20 cellular contexts compared by ENCODE assay signal in the genomic region with DNA sequence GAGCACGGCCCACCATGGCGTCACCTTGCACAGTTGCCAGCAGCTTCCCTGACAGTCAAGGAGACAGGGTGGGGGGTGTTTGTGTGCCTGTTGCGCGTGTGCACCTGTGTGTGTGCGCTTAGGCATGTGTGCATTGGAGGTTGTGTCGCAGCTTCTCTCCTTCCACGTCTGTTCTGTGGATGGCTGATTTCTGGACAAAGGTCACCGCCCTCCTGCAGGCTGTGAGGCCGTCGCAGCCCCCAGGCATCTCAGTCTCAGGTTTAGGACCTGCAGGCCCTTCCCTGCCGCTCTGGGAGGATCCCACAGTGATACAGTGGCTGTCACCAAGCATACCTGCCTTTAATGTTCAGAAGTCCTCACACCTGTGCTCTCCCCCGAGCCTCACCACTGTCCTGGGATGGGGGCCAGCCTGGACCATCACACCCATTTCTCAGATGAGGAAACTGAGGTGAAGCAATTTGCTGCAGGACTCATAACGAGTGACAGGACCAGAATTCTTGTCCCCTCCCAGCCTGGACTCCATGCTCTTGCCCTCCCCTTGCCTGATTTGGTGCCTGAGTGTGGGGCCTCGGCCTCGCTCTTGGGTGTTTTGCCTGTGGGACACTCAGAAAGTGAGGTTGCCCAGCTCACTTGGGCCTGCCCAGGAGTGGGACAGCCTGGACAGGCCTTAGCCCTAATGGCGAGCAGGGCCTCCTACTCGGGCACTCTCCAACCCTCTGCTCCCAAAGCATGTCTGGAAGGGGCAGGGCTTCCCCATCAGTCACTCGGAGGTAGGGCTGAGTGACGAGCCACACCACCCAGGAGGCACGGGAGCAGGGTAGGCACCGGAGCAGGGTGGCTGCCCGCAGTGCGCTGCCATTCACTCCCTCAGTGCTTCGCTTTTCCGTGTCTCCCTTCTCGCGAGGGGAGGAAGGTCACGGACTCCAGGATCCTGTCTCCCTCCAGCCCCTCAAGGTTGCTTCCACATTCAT.
"Had no signal": no experiment of that assay in that cellular context is flagged by ENCODE, and none has a peak within 500 bp of the region (broad histone marks: within the 10 kb centered on the region; RNA-seq: fewer than 3 reads in every experiment).

No MANE protein-coding gene starts in this region.

- H3K27ac Mint-ChIP-seq: activated CD4-positive, alpha-beta T cell treated with anti-CD3 and anti-CD28 coated beads for 36 hours; activated CD8-positive, alpha-beta memory T cell treated with anti-CD3 and anti-CD28 coated beads, Interleukin-2, amount 10 ng/mL, durations not matched to agents 7 days and 5 days; activated naive CD8-positive, alpha-beta T cell treated with anti-CD3 and anti-CD28 coated beads for 36 hours; stimulated activated naive CD8-positive, alpha-beta T cell treated with anti-CD3 and anti-CD28 coated beads, Interleukin-15, Interleukin-2, amounts not matched to agents 100 ng/mL and 50 ng/mL, for 24 hours; T-helper 2 cell treated with Interferon-gamma antibody and Interleukin-4, amounts not matched to agents 5 μg/mL and 100 μg/mL, for 36 hours had no signal

- H3K4me1 Mint-ChIP-seq: activated CD8-positive, alpha-beta memory T cell treated with anti-CD3 and anti-CD28 coated beads, Interleukin-2, amount 10 ng/mL, durations not matched to agents 7 days and 5 days had no signal

- H3K27me3 Mint-ChIP-seq: activated CD4-positive, alpha-beta T cell treated with anti-CD3 and anti-CD28 coated beads for 36 hours; activated CD8-positive, alpha-beta memory T cell treated with anti-CD3 and anti-CD28 coated beads, Interleukin-2, amount 10 ng/mL, durations not matched to agents 7 days and 5 days; activated naive CD8-positive, alpha-beta T cell treated with anti-CD3 and anti-CD28 coated beads for 36 hours; naive thymus-derived CD4-positive, alpha-beta T cell; stimulated activated naive CD8-positive, alpha-beta T cell treated with anti-CD3 and anti-CD28 coated beads, Interleukin-15, Interleukin-2, amounts not matched to agents 100 ng/mL and 50 ng/mL, for 24 hours had no signal

- H3K27me3 ChIP-seq: dorsolateral prefrontal cortex, left lung, neutrophil, pancreas, tibial nerve had no signal

- H3K9me3 Mint-ChIP-seq: activated naive CD8-positive, alpha-beta T cell treated with anti-CD3 and anti-CD28 coated beads for 36 hours; stimulated activated naive CD8-positive, alpha-beta T cell treated with anti-CD3 and anti-CD28 coated beads, Interleukin-15, Interleukin-2, amounts not matched to agents 100 ng/mL and 50 ng/mL, for 24 hours had no signal

- H3K4me1 ChIP-seq: left lung, pancreas, tibial nerve had no signal

- H3K9me3 ChIP-seq: left lung, mucosa of descending colon, neutrophil, pancreas, tibial nerve had no signal

- H3K27ac ChIP-seq: left lung, pancreas, tibial nerve had no signal

- ATAC-seq: activated CD4-positive, alpha-beta T cell treated with anti-CD3 and anti-CD28 coated beads for 36 hours; activated CD8-positive, alpha-beta memory T cell treated with anti-CD3 and anti-CD28 coated beads, Interleukin-2, amount 10 ng/mL, durations not matched to agents 7 days and 5 days; left lung; mucosa of descending colon; naive thymus-derived CD4-positive, alpha-beta T cell; pancreas had no signal

- H3K4me3 Mint-ChIP-seq: activated CD4-positive, alpha-beta T cell treated with anti-CD3 and anti-CD28 coated beads for 36 hours; activated CD8-positive, alpha-beta memory T cell treated with anti-CD3 and anti-CD28 coated beads, Interleukin-2, amount 10 ng/mL, durations not matched to agents 7 days and 5 days; activated naive CD8-positive, alpha-beta T cell treated with anti-CD3 and anti-CD28 coated beads for 36 hours; naive thymus-derived CD4-positive, alpha-beta T cell; stimulated activated naive CD8-positive, alpha-beta T cell treated with anti-CD3 and anti-CD28 coated beads, Interleukin-15, Interleukin-2, amounts not matched to agents 100 ng/mL and 50 ng/mL, for 24 hours; T-helper 2 cell treated with Interferon-gamma antibody and Interleukin-4, amounts not matched to agents 5 μg/mL and 100 μg/mL, for 36 hours had no signal

- DNase-seq: activated CD4-positive, alpha-beta T cell treated with anti-CD3 and anti-CD28 coated beads for 36 hours; activated CD4-positive, alpha-beta T cell treated with anti-CD3 and anti-CD28 coated beads, Interleukin-2, amount 50 U/mL, for 48 hours; activated CD8-positive, alpha-beta memory T cell treated with anti-CD3 and anti-CD28 coated beads, Interleukin-2, amount 10 ng/mL, durations not matched to agents 7 days and 5 days; activated naive CD4-positive, alpha-beta T cell; activated naive CD8-positive, alpha-beta T cell treated with anti-CD3 and anti-CD28 coated beads for 36 hours; amniotic stem cell; caudate nucleus; dorsolateral prefrontal cortex; hypothalamus; islet precursor cell; mesenchymal stem cell; mucosa of descending colon; naive thymus-derived CD4-positive, alpha-beta T cell; stimulated activated CD4-positive, alpha-beta T cell treated with anti-CD3 and anti-CD28 coated beads, Interleukin-2, amount 100 ng/mL, for 24 hours had no signal

- H3K4me3 ChIP-seq: dorsolateral prefrontal cortex, left lung, mucosa of descending colon, pancreas, tibial nerve had no signal
